Comparison of ENCODE assay signal across 9 cellular contexts in the genomic region with DNA sequence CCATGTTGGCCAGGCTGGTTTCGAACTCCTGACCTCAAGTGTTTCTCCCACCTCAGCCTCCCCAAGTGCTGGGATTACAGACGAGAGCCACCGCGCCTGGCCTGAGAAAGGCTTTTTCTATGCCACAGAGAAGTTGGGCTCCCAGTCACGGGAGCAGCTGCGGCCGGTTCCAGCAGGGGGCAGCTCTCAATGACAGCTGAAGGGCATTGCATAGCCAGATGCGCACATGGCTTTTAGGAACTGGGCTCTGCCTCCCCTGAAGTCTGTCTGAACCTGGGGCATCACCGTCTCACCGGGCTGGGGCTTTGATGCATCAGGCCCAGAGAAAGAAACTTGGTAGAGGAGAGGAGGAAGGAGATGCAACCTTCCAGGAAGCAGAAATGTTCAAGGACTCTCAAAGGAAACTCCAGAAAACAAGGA.
DNase-seq lines count a peak whose midpoint lies in the region; ATAC-seq and TF ChIP-seq lines count a peak whose summit lies in the region.
"Had no signal": no experiment of that assay in that cellular context is flagged by ENCODE, and none has a peak within 500 bp of the region (broad histone marks: within the 10 kb centered on the region; RNA-seq: fewer than 3 reads in every experiment).

No MANE protein-coding gene starts in this region.

- H3K36me3 Mint-ChIP-seq in Caco-2 (ENCODE audit: insufficient read depth, unreplicated experiment) = no peaks in the 10 kb centered on the region

- no TSS peak for BruUV-seq in Caco-2 (replicated peaks; lab: Mats Ljungman, UMichigan)

- no peak overlapping the region for H3K27ac Mint-ChIP-seq in Caco-2 (ENCODE audit: unreplicated experiment)
- H3K27ac Mint-ChIP-seq: T-helper 1 cell treated with Interleukin-12 subunit alpha and Interleukin-12 subunit beta and Interleukin-4 antibody, amounts not matched to agents 30 μg/mL and 1 μg/mL, for 36 hours had no signal

- no peaks in the 10 kb centered on the region for H3K27me3 ChIP-seq in Caco-2 (replicated peaks; ENCODE audit: control insufficient read depth, insufficient read depth, low read length)
- no peaks in the 10 kb centered on the region for H3K27me3 ChIP-seq in adrenal gland
- H3K27me3 ChIP-seq in hepatocyte = no peaks in the 10 kb centered on the region
- H3K27me3 ChIP-seq in spleen (replicated peaks in 1 of 7) = peaks cover 0 to 19% (median 0%) of the 10 kb centered on the region in 7 donors

- no peaks in the 10 kb centered on the region for H3K9me3 Mint-ChIP-seq in Caco-2 (ENCODE audit: unreplicated experiment)
- H3K9me3 Mint-ChIP-seq: T-helper 1 cell treated with Interleukin-12 subunit alpha and Interleukin-12 subunit beta and Interleukin-4 antibody, amounts not matched to agents 30 μg/mL and 1 μg/mL, for 36 hours had no signal

- H3K36me3 ChIP-seq in Caco-2 (ENCODE audit: control insufficient read depth, insufficient read depth, low read length) (no peaks in the 10 kb centered on the region), adrenal gland (replicated peaks in 1 of 2) (no peaks in the 10 kb centered on the region), hepatocyte (replicated peaks; ENCODE audit: insufficient read depth, low read depth) (no peaks in the 10 kb centered on the region), spleen (no peaks in the 10 kb centered on the region)

- H4K20me1 ChIP-seq in hepatocyte (ENCODE audit: insufficient read depth, poor library complexity, severe bottlenecking) = no peaks in the 10 kb centered on the region

- ATAC-seq in GM19035 (IDR thresholded peaks at IDR 0.05; ENCODE audit: unreplicated experiment) (peak; percentile 86), HG03159 (IDR thresholded peaks at IDR 0.05; ENCODE audit: unreplicated experiment) (peak; percentile 83), GM19324 (IDR thresholded peaks at IDR 0.05; ENCODE audit: low FRiP score, unreplicated experiment) (no peak)

- H3K79me2 ChIP-seq in hepatocyte = no peaks in the 10 kb centered on the region

- no peaks in the 10 kb centered on the region for H3K9me2 ChIP-seq in hepatocyte (replicated peaks; ENCODE audit: insufficient read depth)

- peaks cover 21% of the 10 kb centered on the region for H3K4me1 Mint-ChIP-seq in Caco-2 (ENCODE audit: low read depth, unreplicated experiment)

- H3K4me3 Mint-ChIP-seq in Caco-2 (ENCODE audit: unreplicated experiment) = no peak overlapping the region
- H3K4me3 Mint-ChIP-seq: T-helper 1 cell treated with Interleukin-12 subunit alpha and Interleukin-12 subunit beta and Interleukin-4 antibody, amounts not matched to agents 30 μg/mL and 1 μg/mL, for 36 hours had no signal

- CTCF ChIA-PET in Caco-2 (lab: Charles Lee) = interaction anchor here (0.7 to 1.5 kb wide), 7 partner anchors 42 to 155 kb away, joined by 3 to 22 read pairs (median 4); partner anchors contain the start of gene SDC1

- H3K27me3 Mint-ChIP-seq in Caco-2 (ENCODE audit: insufficient read depth, unreplicated experiment) = peaks cover 3% of the 10 kb centered on the region

- H3K9me3 ChIP-seq in Caco-2 (no peaks in the 10 kb centered on the region), adrenal gland (replicated peaks in 1 of 3) (no peaks in the 10 kb centered on the region), hepatocyte (ENCODE audit: low read depth) (no peaks in the 10 kb centered on the region), spleen (no peaks in the 10 kb centered on the region)

- intact Hi-C loops in Caco-2 (cut with micrococcal nuclease; ENCODE audit: unreplicated experiment) (loop anchor here (1.0 to 2.0 kb wide), 3 partner anchors 55 to 156 kb away; partner anchors contain the start of gene SDC1), adrenal gland (cut with DNase I) (loop anchor here (5.0 kb wide), 2 partner anchors 87 to 92 kb away; partner anchors contain the start of gene SDC1 (in 1 of the 2)), spleen (cut with DNase I; ENCODE audit: low total_unique reads) (no loop called here)

- DNase-seq in Caco-2 (peak; percentile 64 to 80), NOMO-1 (lab: John Stamatoyannopoulos, UW; ENCODE audit: unreplicated experiment in 2 of 2) (peak; percentile 27 to 49), adrenal gland (peak; percentile 66 to 87 (median 81)), hepatocyte (ENCODE audit: low spot score) (peak; percentile 84), spleen (no peak)

- H3K4me2 ChIP-seq in hepatocyte = no peak overlapping the region

- WGBS in adrenal gland, 4 donors = 14 to 38% (median 15%) methylated on average over 3 to 10 of the region's 10 CpGs
- 21% methylated on average over 10 of the region's 10 CpGs for WGBS in hepatocyte (ENCODE audit: low lambda C conversion rate, missing lambda C conversion rate)
- WGBS in spleen, 5 donors = 15 to 32% (median 17%) methylated on average over 7 to 10 of the region's 10 CpGs

- H3K4me1 ChIP-seq in Caco-2 (no peaks in the 10 kb centered on the region; the same call in 1 of the 2 replicates), adrenal gland (replicated peaks in 1 of 2) (no peaks in the 10 kb centered on the region), hepatocyte (ENCODE audit: insufficient read depth) (peaks cover 22% of the 10 kb centered on the region), spleen (peaks cover 0 to 23% (median 5%) of the 10 kb centered on the region in 6 donors)

- no peak for TF ChIP-seq POLR2A in adrenal gland (IDR thresholded peaks at IDR 0.05)
- TF ChIP-seq POLR2A in spleen (IDR thresholded peaks at IDR 0.05) = no peak

- no peak overlapping the region for H3K27ac ChIP-seq in adrenal gland
- no peak overlapping the region for H3K27ac ChIP-seq in hepatocyte
- no peak overlapping the region for H3K27ac ChIP-seq in spleen

- H3K4me3 ChIP-seq in Caco-2 (ENCODE audit: low read depth, low read length) (no peak overlapping the region), adrenal gland (no peak overlapping the region), hepatocyte (no peak overlapping the region), spleen (no peak overlapping the region)

- POLR2A ChIA-PET in Caco-2 (lab: Charles Lee) = no interaction called here

- no peak overlapping the region for H2AFZ ChIP-seq in hepatocyte

- peak; percentile 77 to 91 for TF ChIP-seq CTCF in Caco-2 (IDR thresholded peaks at IDR 0.05; ENCODE audit: insufficient read depth in 1 of 2, low read depth in 1 of 2, low read length in 1 of 2, severe bottlenecking in 1 of 2, unreplicated experiment in 1 of 2)
- TF ChIP-seq CTCF in adrenal gland (IDR thresholded peaks at IDR 0.05) = peak; percentile 65 to 86 (median 78)
- TF ChIP-seq CTCF in hepatocyte (IDR thresholded peaks at IDR 0.05; ENCODE audit: poor library complexity) = peak; percentile 83
- peak; percentile 10 to 74 (median 58) for TF ChIP-seq CTCF in spleen (IDR thresholded peaks at IDR 0.05 in 8 of 11, conservative IDR thresholded peaks at IDR 0.05 in 3 of 11)
